ENCODE assay signal across 1 cellular context in genomic region chr1:17723684-17724083, GRCh38.
TF ChIP-seq lines count a peak whose summit lies in the region.

No MANE protein-coding gene starts in this region.

TF ChIP-seq in SK-N-SH treated with all-trans-retinoic acid at 6 μM for 48 hours, 23 proteins besides CTCF, POLR2A, EP300 and RAD21 (continued from another document):
- no peak for TF ChIP-seq CSRNP3 (CRISPR knock-in tag; IDR thresholded peaks at IDR 0.05)
- TF ChIP-seq, protein P1, sequence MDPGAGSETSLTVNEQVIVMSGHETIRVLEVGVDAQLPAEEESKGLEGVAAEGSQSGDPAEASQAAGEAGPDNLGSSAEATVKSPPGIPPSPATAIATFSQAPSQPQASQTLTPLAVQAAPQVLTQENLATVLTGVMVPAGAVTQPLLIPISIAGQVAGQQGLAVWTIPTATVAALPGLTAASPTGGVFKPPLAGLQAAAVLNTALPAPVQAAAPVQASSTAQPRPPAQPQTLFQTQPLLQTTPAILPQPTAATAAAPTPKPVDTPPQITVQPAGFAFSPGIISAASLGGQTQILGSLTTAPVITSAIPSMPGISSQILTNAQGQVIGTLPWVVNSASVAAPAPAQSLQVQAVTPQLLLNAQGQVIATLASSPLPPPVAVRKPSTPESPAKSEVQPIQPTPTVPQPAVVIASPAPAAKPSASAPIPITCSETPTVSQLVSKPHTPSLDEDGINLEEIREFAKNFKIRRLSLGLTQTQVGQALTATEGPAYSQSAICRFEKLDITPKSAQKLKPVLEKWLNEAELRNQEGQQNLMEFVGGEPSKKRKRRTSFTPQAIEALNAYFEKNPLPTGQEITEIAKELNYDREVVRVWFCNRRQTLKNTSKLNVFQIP (CRISPR knock-in tag; IDR thresholded peaks at IDR 0.05; ENCODE audit: borderline replicate concordance, low read depth): no peak
- TF ChIP-seq PPARA (CRISPR knock-in tag; IDR thresholded peaks at IDR 0.05; ENCODE audit: borderline replicate concordance): no peak
- no peak for TF ChIP-seq ZC3H10 (CRISPR knock-in tag; IDR thresholded peaks at IDR 0.05)
- no peak for TF ChIP-seq RARB (CRISPR knock-in tag; IDR thresholded peaks at IDR 0.05)
- no peak for TF ChIP-seq TOX (CRISPR knock-in tag; IDR thresholded peaks at IDR 0.05; ENCODE audit: borderline replicate concordance)
- TF ChIP-seq ZFP3 (CRISPR knock-in tag; IDR thresholded peaks at IDR 0.05): no peak
- TF ChIP-seq, protein P2, sequence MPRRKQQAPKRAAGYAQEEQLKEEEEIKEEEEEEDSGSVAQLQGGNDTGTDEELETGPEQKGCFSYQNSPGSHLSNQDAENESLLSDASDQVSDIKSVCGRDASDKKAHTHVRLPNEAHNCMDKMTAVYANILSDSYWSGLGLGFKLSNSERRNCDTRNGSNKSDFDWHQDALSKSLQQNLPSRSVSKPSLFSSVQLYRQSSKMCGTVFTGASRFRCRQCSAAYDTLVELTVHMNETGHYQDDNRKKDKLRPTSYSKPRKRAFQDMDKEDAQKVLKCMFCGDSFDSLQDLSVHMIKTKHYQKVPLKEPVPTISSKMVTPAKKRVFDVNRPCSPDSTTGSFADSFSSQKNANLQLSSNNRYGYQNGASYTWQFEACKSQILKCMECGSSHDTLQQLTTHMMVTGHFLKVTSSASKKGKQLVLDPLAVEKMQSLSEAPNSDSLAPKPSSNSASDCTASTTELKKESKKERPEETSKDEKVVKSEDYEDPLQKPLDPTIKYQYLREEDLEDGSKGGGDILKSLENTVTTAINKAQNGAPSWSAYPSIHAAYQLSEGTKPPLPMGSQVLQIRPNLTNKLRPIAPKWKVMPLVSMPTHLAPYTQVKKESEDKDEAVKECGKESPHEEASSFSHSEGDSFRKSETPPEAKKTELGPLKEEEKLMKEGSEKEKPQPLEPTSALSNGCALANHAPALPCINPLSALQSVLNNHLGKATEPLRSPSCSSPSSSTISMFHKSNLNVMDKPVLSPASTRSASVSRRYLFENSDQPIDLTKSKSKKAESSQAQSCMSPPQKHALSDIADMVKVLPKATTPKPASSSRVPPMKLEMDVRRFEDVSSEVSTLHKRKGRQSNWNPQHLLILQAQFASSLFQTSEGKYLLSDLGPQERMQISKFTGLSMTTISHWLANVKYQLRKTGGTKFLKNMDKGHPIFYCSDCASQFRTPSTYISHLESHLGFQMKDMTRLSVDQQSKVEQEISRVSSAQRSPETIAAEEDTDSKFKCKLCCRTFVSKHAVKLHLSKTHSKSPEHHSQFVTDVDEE (CRISPR knock-in tag; IDR thresholded peaks at IDR 0.05): no peak
